ENCODE assay signal across 5 cellular contexts in the genomic region with DNA sequence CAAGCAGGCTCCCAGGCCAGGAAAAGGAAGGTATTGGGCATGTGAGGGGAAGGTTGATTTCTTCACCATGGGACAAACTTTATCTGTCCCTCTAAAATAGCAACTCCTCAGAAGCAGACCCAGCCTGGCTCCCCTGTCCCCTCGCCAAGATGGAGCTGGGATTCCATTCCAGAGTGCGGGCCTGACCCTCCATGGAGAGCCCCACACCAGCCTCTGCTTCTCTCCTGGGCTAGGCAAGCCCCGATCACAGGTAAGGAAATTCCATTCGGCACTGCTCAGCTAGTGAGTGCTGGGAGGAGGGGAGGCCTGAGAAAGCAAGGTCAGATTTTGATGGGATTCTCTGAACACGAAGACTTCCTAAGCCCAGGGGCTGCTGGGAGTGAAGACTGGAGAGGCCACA.
"Had no signal": no experiment of that assay in that cellular context is flagged by ENCODE, and none has a peak within 500 bp of the region (broad histone marks: within the 10 kb centered on the region; RNA-seq: fewer than 3 reads in every experiment).

No MANE protein-coding gene starts in this region.

- H3K9ac ChIP-seq: GM23248 had no signal

- H2AFZ ChIP-seq: GM23248 had no signal

- H3K27ac ChIP-seq: GM23248 had no signal

- H3K27ac Mint-ChIP-seq: H9 had no signal

- ATAC-seq: K562 had no signal

- H3K4me3 Mint-ChIP-seq: H9 had no signal

- H3K4me3 ChIP-seq: GM23248, K562 had no signal

- DNase-seq: GM23248, H9, HCEC 1CT, IMR-90 had no signal
